21 cellular contexts compared by ENCODE assay signal in genomic region chr14:57820581-57820980, GRCh38. TPM values are rescaled to one million over a fixed set of nuclear protein-coding genes. Genes with fewer than 3 reads are reported as not detected.
DNase-seq lines count a peak whose midpoint lies in the region; ATAC-seq and TF ChIP-seq lines count a peak whose summit lies in the region.
"Had no signal": no experiment of that assay in that cellular context is flagged by ENCODE, and none has a peak within 500 bp of the region (broad histone marks: within the 10 kb centered on the region; RNA-seq: fewer than 3 reads in every experiment).

No MANE protein-coding gene starts in this region.

- in situ Hi-C loops in mammary epithelial cell (cut with MboI; ENCODE audit: low sequenced_read_pairs in 2 of 2) = loop anchor here in 1 of 2 donors (10.0 kb wide), 1 partner anchor 76 kb away; no protein-coding TSS in a partner anchor

- peaks cover 5% of the 10 kb centered on the region for H3K4me1 ChIP-seq in mammary epithelial cell (ENCODE audit: insufficient read depth, low read length)
- H3K4me1 ChIP-seq in breast epithelium = no peaks in the 10 kb centered on the region
- peaks cover 25% of the 10 kb centered on the region for H3K4me1 ChIP-seq in RWPE2 (ENCODE audit: insufficient read depth, poor library complexity, severe bottlenecking)
- peaks cover 58 to 65% of the 10 kb centered on the region in 2 donors for H3K4me1 ChIP-seq in thyroid gland
- H3K4me1 ChIP-seq: BE2C, Caco-2 had no signal

- 26% methylated on average over 2 of the region's 2 CpGs for WGBS in mammary epithelial cell (ENCODE audit: low coverage, missing lambda C conversion rate)
- 80 to 81% methylated on average over 2 of the region's 2 CpGs for WGBS in thyroid gland, 2 donors

- no peak for TF ChIP-seq CTCF in mammary epithelial cell (conservative IDR thresholded peaks at IDR 0.05 in 1 of 2, IDR thresholded peaks at IDR 0.05 in 1 of 2; ENCODE audit: extremely low read depth in 1 of 2, insufficient read depth in 1 of 2, low read depth in 1 of 2, low read length in 2 of 2)
- TF ChIP-seq CTCF in breast epithelium (IDR thresholded peaks at IDR 0.05) = no peak
- TF ChIP-seq CTCF in RWPE2 (IDR thresholded peaks at IDR 0.05; ENCODE audit: poor library complexity, severe bottlenecking) = no peak
- no peak for TF ChIP-seq CTCF in thyroid gland (IDR thresholded peaks at IDR 0.05)
- TF ChIP-seq CTCF in CD14-positive monocyte (IDR thresholded peaks at IDR 0.05) = no peak

- H3K36me3 ChIP-seq in mammary epithelial cell (ENCODE audit: insufficient read depth, low read length) (no peaks in the 10 kb centered on the region), breast epithelium (no peaks in the 10 kb centered on the region), RWPE2 (ENCODE audit: low read depth) (no peaks in the 10 kb centered on the region), thyroid gland (no peaks in the 10 kb centered on the region)
- H3K36me3 ChIP-seq: BE2C had no signal

- CTCF ChIA-PET in mammary epithelial cell (lab: Charles Lee; ENCODE audit: low non-redundant PET) = no interaction called here

- H3K27me3 Mint-ChIP-seq in CD14-positive monocyte (ENCODE audit: low read depth in 3 of 3) = peaks cover 0 to 2% (median 2%) of the 10 kb centered on the region in 3 donors
- H3K27me3 Mint-ChIP-seq: CD4-positive, alpha-beta T cell had no signal

- H3K27ac ChIP-seq in mammary epithelial cell (ENCODE audit: insufficient read depth, low read depth, low read length) (no peak overlapping the region), breast epithelium (no peak overlapping the region), RWPE2 (ENCODE audit: poor library complexity, severe bottlenecking) (peak overlapping the region; percentile 3), epithelial cell of prostate (peak overlapping the region; percentile 34), thyroid gland (peak overlapping the region; percentile 31 to 67 (median 61))
- H3K27ac ChIP-seq: 22Rv1 had no signal

- H3K79me2 ChIP-seq in mammary epithelial cell (ENCODE audit: insufficient read depth, low read length) = no peaks in the 10 kb centered on the region

- H3K4me2 ChIP-seq in mammary epithelial cell (ENCODE audit: insufficient read depth, low read depth, low read length) = no peak overlapping the region

- dilution Hi-C loops in mammary epithelial cell (cut with HindIII; ENCODE audit: low sequenced_read_pairs) = no loop called here

- H3K27me3 ChIP-seq in mammary epithelial cell (ENCODE audit: insufficient read depth, low read length) (no peaks in the 10 kb centered on the region), breast epithelium (no peaks in the 10 kb centered on the region), RWPE2 (ENCODE audit: insufficient read depth, poor library complexity, severe bottlenecking) (no peaks in the 10 kb centered on the region), thyroid gland (no peaks in the 10 kb centered on the region)
- H3K27me3 ChIP-seq: BE2C had no signal

- H3K9ac ChIP-seq in mammary epithelial cell (ENCODE audit: insufficient read depth, low read length) = no peak overlapping the region

- DNase-seq in mammary epithelial cell = peak; percentile 62
- DNase-seq in breast epithelium (ENCODE audit: low spot score in 2 of 2) = no peak
- DNase-seq in RWPE2 (ENCODE audit: low spot score) = no peak
- no peak for DNase-seq in epithelial cell of prostate (ENCODE audit: low read depth, low spot score)
- no peak for DNase-seq in thyroid gland
- no peak for DNase-seq in CD14-positive monocyte (ENCODE audit: low spot score)
- DNase-seq in NCI-H226 = no peak
- DNase-seq: BE2C; C1 segment of cervical spinal cord; Caco-2; CD4-positive, alpha-beta T cell; DMS153; DMS79; GDM1; H9 had no signal

- H3K27ac Mint-ChIP-seq in CD14-positive monocyte = no peak overlapping the region
- H3K27ac Mint-ChIP-seq: CD4-positive, alpha-beta T cell; H9; IgD-negative memory B cell had no signal

- no peak overlapping the region for H3K4me3 Mint-ChIP-seq in CD14-positive monocyte
- H3K4me3 Mint-ChIP-seq: CD4-positive, alpha-beta T cell; H9; IgD-negative memory B cell had no signal

- no peaks in the 10 kb centered on the region for H4K20me1 ChIP-seq in mammary epithelial cell (ENCODE audit: insufficient read depth, low read length)

- BruUV-seq in mammary epithelial cell (replicated peaks; lab: Mats Ljungman, UMichigan) = no TSS peak

- H3K4me1 Mint-ChIP-seq in CD14-positive monocyte = no peaks in the 10 kb centered on the region
- H3K4me1 Mint-ChIP-seq: IgD-negative memory B cell had no signal

- ATAC-seq in RWPE2 (ENCODE audit: low read depth) = peak; percentile 75
- no peak for ATAC-seq in GM21619 (IDR thresholded peaks at IDR 0.05; ENCODE audit: unreplicated experiment)
- ATAC-seq: HepG2 had no signal

- no peak overlapping the region for H2AFZ ChIP-seq in mammary epithelial cell (ENCODE audit: low read depth, low read length)

- H3K4me3 ChIP-seq in mammary epithelial cell (replicated peaks in 1 of 3; ENCODE audit: insufficient read depth in 1 of 3, low read depth in 2 of 3, low read length in 3 of 3) (no peak overlapping the region), breast epithelium (no peak overlapping the region), RWPE2 (ENCODE audit: severe bottlenecking) (no peak overlapping the region), thyroid gland (replicated peaks in 1 of 3) (no peak overlapping the region)

- intact Hi-C loops in mammary epithelial cell (cut with micrococcal nuclease) = no loop called here
- intact Hi-C loops in breast epithelium (cut with DNase I; ENCODE audit: low total_unique reads) = no loop called here
- intact Hi-C loops in thyroid gland (cut with DNase I) = no loop called here
- intact Hi-C loops in CD14-positive monocyte (cut with micrococcal nuclease) = no loop called here

- peaks cover 6% of the 10 kb centered on the region for H3K9me3 ChIP-seq in mammary epithelial cell (replicated peaks; ENCODE audit: insufficient read depth, low read length)
- no peaks in the 10 kb centered on the region for H3K9me3 ChIP-seq in breast epithelium
- H3K9me3 ChIP-seq in RWPE2 (ENCODE audit: severe bottlenecking) = no peaks in the 10 kb centered on the region
- H3K9me3 ChIP-seq in thyroid gland = no peaks in the 10 kb centered on the region
- H3K9me3 ChIP-seq: BE2C, Caco-2 had no signal

- no peaks in the 10 kb centered on the region for H3K36me3 Mint-ChIP-seq in CD14-positive monocyte
- H3K36me3 Mint-ChIP-seq: IgD-negative memory B cell had no signal

- H3K9me3 Mint-ChIP-seq in CD14-positive monocyte = no peaks in the 10 kb centered on the region

- no peak for TF ChIP-seq POLR2A in breast epithelium (IDR thresholded peaks at IDR 0.05)
- no peak for TF ChIP-seq POLR2A in thyroid gland (IDR thresholded peaks at IDR 0.05)

RNA-seq across cellular contexts. Expression of gene SLC35F4, which starts 45.3 kb away (rescaled TPM):
- total RNA-seq in mammary epithelial cell (under 1 TPM in 1 of 2 donors, not detected in 1; 0.42 TPM), breast epithelium (not detected), thyroid gland (1 to 10 TPM; 1.5 to 4.0 (median 1.6) TPM)
- polyA plus RNA-seq in mammary epithelial cell (not detected), CD14-positive monocyte (not detected)
- not detected for polyA minus RNA-seq in mammary epithelial cell
- total RNA-seq: Caco-2; CD4-positive, alpha-beta T cell; Daoy; H1; H9; HepG2 had no signal
- polyA plus RNA-seq: H1, HepG2, IgD-negative memory B cell had no signal

Comparison
In these comparisons a context has a peak if more than half of its experiments do, and no peak if none do; other contexts are left out.
1. H3K27ac ChIP-seq: peak in RWPE2 (single experiment), epithelial cell of prostate (single experiment) and thyroid gland (3 of 3); none in mammary epithelial cell (single experiment) and breast epithelium (0 of 2).